ENCODE assay signal across 3 cellular contexts in the genomic region with DNA sequence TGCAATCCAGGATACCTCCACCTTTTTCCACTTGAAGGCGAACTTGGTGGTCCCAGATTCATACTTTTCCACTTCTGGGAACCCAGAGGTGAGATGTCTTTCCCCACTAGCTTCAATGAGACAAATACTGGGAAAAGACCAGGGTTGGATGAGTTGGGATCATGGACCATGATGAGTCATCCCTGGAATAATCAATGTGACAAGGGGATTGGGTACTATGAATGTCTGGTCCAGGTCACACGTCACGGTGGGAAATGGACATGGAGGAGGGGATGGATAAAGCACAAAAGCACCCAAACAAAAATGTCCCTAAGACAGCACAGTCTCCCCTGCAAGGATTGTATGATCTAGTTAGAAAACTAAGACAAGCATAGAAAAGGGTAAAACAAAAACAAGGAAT.
TF ChIP-seq lines count a peak whose summit lies in the region.

No MANE protein-coding gene starts in this region.

TF ChIP-seq in A549, 52 proteins besides CTCF, POLR2A, EP300 and RAD21:
- TF ChIP-seq TP53 (CRISPR knock-in tag; IDR thresholded peaks at IDR 0.05) (no peak), HOXB5 (CRISPR knock-in tag; IDR thresholded peaks at IDR 0.05) (no peak), ZFP36 (IDR thresholded peaks at IDR 0.05; ENCODE audit: borderline replicate concordance, partially characterized antibody) (no peak), CBX2 (IDR thresholded peaks at IDR 0.05; ENCODE audit: borderline replicate concordance, low read depth) (no peak), FOSL2 (IDR thresholded peaks at IDR 0.05) (no peak), FOSL2 (CRISPR knock-in tag; IDR thresholded peaks at IDR 0.05) (peak; percentile 31; the same call in 1 of the 2 replicates), KDM1A (IDR thresholded peaks at IDR 0.05; ENCODE audit: low read depth) (no peak)
- TF ChIP-seq, protein P1, sequence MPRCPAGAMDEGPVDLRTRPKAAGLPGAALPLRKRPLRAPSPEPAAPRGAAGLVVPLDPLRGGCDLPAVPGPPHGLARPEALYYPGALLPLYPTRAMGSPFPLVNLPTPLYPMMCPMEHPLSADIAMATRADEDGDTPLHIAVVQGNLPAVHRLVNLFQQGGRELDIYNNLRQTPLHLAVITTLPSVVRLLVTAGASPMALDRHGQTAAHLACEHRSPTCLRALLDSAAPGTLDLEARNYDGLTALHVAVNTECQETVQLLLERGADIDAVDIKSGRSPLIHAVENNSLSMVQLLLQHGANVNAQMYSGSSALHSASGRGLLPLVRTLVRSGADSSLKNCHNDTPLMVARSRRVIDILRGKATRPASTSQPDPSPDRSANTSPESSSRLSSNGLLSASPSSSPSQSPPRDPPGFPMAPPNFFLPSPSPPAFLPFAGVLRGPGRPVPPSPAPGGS (IDR thresholded peaks at IDR 0.05), result no peak

TF ChIP-seq in HEK293T, 16 proteins besides CTCF, POLR2A, EP300 and RAD21:
- no peak for TF ChIP-seq ELF4 (IDR thresholded peaks at IDR 0.05)
- TF ChIP-seq SP1 (IDR thresholded peaks at IDR 0.05), result no peak
- no peak for TF ChIP-seq ARNT (IDR thresholded peaks at IDR 0.05)
- no peak for TF ChIP-seq ZNF384 (IDR thresholded peaks at IDR 0.05)
- TF ChIP-seq L3MBTL2 (conservative IDR thresholded peaks at IDR 0.05), result no peak
- TF ChIP-seq HDGF (IDR thresholded peaks at IDR 0.05; ENCODE audit: borderline replicate concordance), result no peak
- no peak for TF ChIP-seq FOXM1 (IDR thresholded peaks at IDR 0.05; ENCODE audit: borderline replicate concordance)
- no peak for TF ChIP-seq SUZ12 (IDR thresholded peaks at IDR 0.05)
- TF ChIP-seq NFRKB (IDR thresholded peaks at IDR 0.05), result no peak

TF ChIP-seq in endothelial cell of umbilical vein, 7 proteins besides CTCF, POLR2A, EP300 and RAD21:
- TF ChIP-seq EZH2 (IDR thresholded peaks at IDR 0.05; ENCODE audit: borderline replicate concordance, low read depth, low read length, severe bottlenecking) (no peak), JUN (IDR thresholded peaks at IDR 0.05; ENCODE audit: borderline replicate concordance, insufficient read depth, insufficient read length, low read depth) (peak; percentile 26)
TF ChIP-seq in endothelial cell of umbilical vein: peak in this region for 1.
